Comparison of ENCODE assay signal across 10 cellular contexts in the genomic region with DNA sequence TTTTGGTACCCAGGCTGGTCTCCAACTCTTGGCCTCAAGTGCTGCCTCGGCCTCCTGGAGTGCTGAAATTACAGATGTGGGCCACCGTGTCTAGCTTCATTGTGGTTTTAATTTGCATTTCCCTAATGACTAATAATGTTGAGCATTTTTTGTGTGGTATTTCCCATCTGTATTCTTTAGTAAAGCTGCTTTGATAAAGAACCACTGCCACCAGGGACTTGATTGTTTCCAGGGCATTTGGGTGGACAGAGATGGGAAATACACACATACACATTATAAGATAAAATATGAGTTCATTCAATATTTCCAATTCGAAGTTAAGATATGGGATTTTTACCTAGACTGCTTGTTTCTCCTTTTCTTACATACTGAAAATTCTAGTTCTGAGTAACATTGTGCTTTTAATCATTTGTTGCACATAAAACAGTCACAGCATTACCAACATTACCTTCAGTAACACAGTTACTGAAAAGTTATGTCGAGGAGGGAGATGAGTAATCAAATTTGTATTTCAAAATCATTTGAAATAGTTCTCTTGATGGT. TPM values are rescaled to one million over a fixed set of nuclear protein-coding genes. Genes with fewer than 3 reads are reported as not detected.
DNase-seq lines count a peak whose midpoint lies in the region; ATAC-seq and TF ChIP-seq lines count a peak whose summit lies in the region.
"Had no signal": no experiment of that assay in that cellular context is flagged by ENCODE, and none has a peak within 500 bp of the region (broad histone marks: within the 10 kb centered on the region; RNA-seq: fewer than 3 reads in every experiment).

No MANE protein-coding gene starts in this region.

- POLR2A ChIA-PET in Caco-2 (lab: Charles Lee): no interaction called here

- no TSS peak for BruUV-seq in Caco-2 (replicated peaks; lab: Mats Ljungman, UMichigan)

- H3K9me3 ChIP-seq in Caco-2: no peaks in the 10 kb centered on the region
- H3K9me3 ChIP-seq: prostate gland had no signal

- TF ChIP-seq CTCF in foreskin keratinocyte (conservative IDR thresholded peaks at IDR 0.05) (no peak), Caco-2 (IDR thresholded peaks at IDR 0.05; ENCODE audit: insufficient read depth in 1 of 2, low read depth in 1 of 2, low read length in 1 of 2, severe bottlenecking in 1 of 2, unreplicated experiment in 1 of 2) (no peak)

- no peak overlapping the region for H3K4me3 ChIP-seq in Caco-2 (ENCODE audit: low read depth, low read length)
- H3K4me3 ChIP-seq: prostate gland had no signal

- H3K36me3 Mint-ChIP-seq in Caco-2 (ENCODE audit: insufficient read depth, unreplicated experiment): peaks cover 42% of the 10 kb centered on the region

- DNase-seq in HCEC 1CT (peak; percentile 51), HS-5 (ENCODE audit: low read depth) (peak; percentile 57), foreskin keratinocyte (peak; percentile 2 to 11), Caco-2 (no peak), NCI-H1930 (lab: John Stamatoyannopoulos, UW) (no peak), SKM-1 (lab: John Stamatoyannopoulos, UW; ENCODE audit: unreplicated experiment) (no peak), AML-193 (lab: John Stamatoyannopoulos, UW) (no peak)
- DNase-seq: NCI-H226 had no signal

- no peak overlapping the region for H3K27ac ChIP-seq in foreskin keratinocyte
- H3K27ac ChIP-seq: prostate gland had no signal

- no peaks in the 10 kb centered on the region for H3K27me3 Mint-ChIP-seq in Caco-2 (ENCODE audit: insufficient read depth, unreplicated experiment)

- H3K36me3 ChIP-seq in Caco-2 (ENCODE audit: control insufficient read depth, insufficient read depth, low read length): no peaks in the 10 kb centered on the region
- H3K36me3 ChIP-seq: prostate gland had no signal

- intact Hi-C loops in Caco-2 (cut with micrococcal nuclease; ENCODE audit: unreplicated experiment): no loop called here

- no peaks in the 10 kb centered on the region for H3K4me1 ChIP-seq in foreskin keratinocyte
- H3K4me1 ChIP-seq in Caco-2: no peaks in the 10 kb centered on the region
- H3K4me1 ChIP-seq: prostate gland had no signal

- peak; percentile 86 for ATAC-seq in GM18868 (IDR thresholded peaks at IDR 0.05; ENCODE audit: unreplicated experiment)
- ATAC-seq in foreskin keratinocyte: no peak

- H3K27me3 ChIP-seq in foreskin keratinocyte (no peaks in the 10 kb centered on the region), Caco-2 (replicated peaks; ENCODE audit: control insufficient read depth, insufficient read depth, low read length) (no peaks in the 10 kb centered on the region)

- CTCF ChIA-PET in Caco-2 (lab: Charles Lee): no interaction called here

- H3K27ac Mint-ChIP-seq in Caco-2 (ENCODE audit: unreplicated experiment): no peak overlapping the region

- no peak overlapping the region for H3K4me3 Mint-ChIP-seq in Caco-2 (ENCODE audit: unreplicated experiment)

- H3K4me1 Mint-ChIP-seq in Caco-2 (ENCODE audit: low read depth, unreplicated experiment): no peaks in the 10 kb centered on the region

- H3K9me3 Mint-ChIP-seq in Caco-2 (ENCODE audit: unreplicated experiment): no peaks in the 10 kb centered on the region

RNA-seq across cellular contexts. Expression of gene HABP4, which starts 28.9 kb away (rescaled TPM):
- total RNA-seq in foreskin keratinocyte (5.6 and 6.3 TPM in 2 replicates), Caco-2 (2022) (24.8 and 26.7 TPM in 2 replicates)
- polyA plus RNA-seq in foreskin keratinocyte: 6.2 and 6.4 TPM in 2 replicates

Comparison
In these comparisons a context has a peak if more than half of its experiments do, and no peak if none do; other contexts are left out.
1. DNase-seq: peak in HCEC 1CT (single experiment), HS-5 (single experiment) and foreskin keratinocyte (2 of 2); none in Caco-2 (0 of 2), NCI-H1930 (0 of 2), SKM-1 (single experiment) and AML-193 (0 of 2).